ENCODE assay signal across 15 cellular contexts in the genomic region with DNA sequence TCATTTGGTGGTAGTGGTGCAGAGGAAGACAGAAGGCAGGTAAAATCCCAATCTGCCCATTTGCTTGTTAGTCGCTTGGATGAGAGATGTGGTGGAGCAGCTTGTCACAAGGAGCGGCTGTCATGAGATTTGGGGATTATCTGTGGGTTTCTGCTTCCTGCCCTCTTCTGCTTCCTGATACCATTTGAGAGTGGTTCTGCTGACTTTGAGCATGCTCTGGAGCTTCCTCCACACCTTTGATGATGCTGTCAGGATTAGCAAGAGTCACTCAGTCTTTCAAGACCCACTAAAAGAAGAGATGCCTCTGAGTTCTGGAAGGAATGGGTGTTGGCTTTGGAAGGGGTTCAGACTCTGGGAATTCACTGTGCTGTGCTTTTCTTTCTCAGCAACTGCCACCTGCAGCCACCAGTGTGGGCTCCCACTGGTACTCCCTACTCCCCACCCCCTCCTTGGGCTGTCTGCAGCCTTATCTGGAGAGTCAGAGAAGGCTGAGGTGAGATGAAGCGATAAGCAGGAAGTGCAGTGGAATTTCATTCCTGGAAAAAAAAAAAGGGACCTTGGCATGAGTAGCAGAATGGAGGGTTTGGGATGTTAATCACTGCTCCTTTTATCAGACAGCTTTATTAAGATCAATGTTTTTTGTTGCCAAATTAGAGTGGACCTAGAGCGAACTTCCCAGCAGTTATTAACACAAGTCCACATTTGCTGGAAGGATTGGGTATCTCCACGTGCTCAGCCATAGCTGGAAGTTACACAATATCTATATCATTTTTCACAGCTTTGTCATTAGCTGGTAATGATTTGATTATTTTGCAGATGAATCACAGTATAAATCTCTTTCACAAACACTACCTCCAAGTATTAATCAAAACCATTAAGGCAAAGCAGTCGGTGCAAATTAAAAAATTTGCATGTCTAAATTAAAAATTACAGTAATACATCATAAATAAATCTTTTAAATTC.
A peak's percentile ranks its signal among the peaks of the same experiment; 100 is the strongest.
DNase-seq lines count a peak whose midpoint lies in the region; ATAC-seq and TF ChIP-seq lines count a peak whose summit lies in the region.
"Had no signal": no experiment of that assay in that cellular context is flagged by ENCODE, and none has a peak within 500 bp of the region (broad histone marks: within the 10 kb centered on the region; RNA-seq: fewer than 3 reads in every experiment).

No MANE protein-coding gene starts in this region.

- in situ Hi-C loops in gastrocnemius medialis (cut with MboI; ENCODE audit: low sequenced_read_pairs in 4 of 4) = no loop called here

- H3K27ac ChIP-seq in gastrocnemius medialis = no peak overlapping the region
- H3K27ac ChIP-seq: A549, thoracic aorta had no signal

- no peak for TF ChIP-seq CTCF in mucosa of descending colon (IDR thresholded peaks at IDR 0.05)
- no peak for TF ChIP-seq CTCF in gastrocnemius medialis (IDR thresholded peaks at IDR 0.05 in 4 of 5, conservative IDR thresholded peaks at IDR 0.05 in 1 of 5)

- peak; percentile 2 for DNase-seq in NCI-H2196 (lab: John Stamatoyannopoulos, UW; ENCODE audit: unreplicated experiment)
- no peak for DNase-seq in NCI-H2196 treated with DMSO at 0.1 percent for 48 hours (lab: John Stamatoyannopoulos, UW; ENCODE audit: unreplicated experiment)
- DNase-seq in Jurkat, Clone E6-1 (ENCODE audit: low read depth, low spot score) = peak; percentile 71
- peak; percentile 28 for DNase-seq in activated T-helper 1 cell treated with anti-CD3 and anti-CD28 coated beads, Interleukin-12 subunit alpha, Interleukin-12 subunit beta, Interleukin-2, Interleukin-4 antibody, amounts not matched to agents 30 ng/mL and 10 ng/mL and 1 ng/mL, durations not matched to agents 14 hours and 24 hours and 36 hours (ENCODE audit: low spot score)
- no peak for DNase-seq in mucosa of descending colon
- no peak for DNase-seq in gastrocnemius medialis
- no peak for DNase-seq in DMS153 treated with DMSO at 0.1 percent for 48 hours (lab: John Stamatoyannopoulos, UW; ENCODE audit: unreplicated experiment)
- DNase-seq: caudate nucleus, DMS 273 treated with DMSO at 0.1 percent for 48 hours, NCI-H2029 had no signal

- peaks cover 85% of the 10 kb centered on the region for H3K4me1 Mint-ChIP-seq in activated T-helper 1 cell treated with anti-CD3 and anti-CD28 coated beads, Interleukin-12 subunit alpha, Interleukin-12 subunit beta, Interleukin-2, Interleukin-4 antibody, amounts not matched to agents 30 ng/mL and 10 ng/mL and 1 ng/mL, durations not matched to agents 14 hours and 24 hours and 36 hours (ENCODE audit: low read depth)

- H3K4me3 ChIP-seq in Jurkat, Clone E6-1 (ENCODE audit: low read length) = no peak overlapping the region
- no peak overlapping the region for H3K4me3 ChIP-seq in mucosa of descending colon
- no peak overlapping the region for H3K4me3 ChIP-seq in gastrocnemius medialis
- H3K4me3 ChIP-seq: A549, thoracic aorta had no signal

- H3K27ac Mint-ChIP-seq in activated T-helper 1 cell treated with anti-CD3 and anti-CD28 coated beads, Interleukin-12 subunit alpha, Interleukin-12 subunit beta, Interleukin-2, Interleukin-4 antibody, amounts not matched to agents 30 ng/mL and 10 ng/mL and 1 ng/mL, durations not matched to agents 14 hours and 24 hours and 36 hours = peak overlapping the region; percentile 57

- no peak for TF ChIP-seq POLR2A in gastrocnemius medialis (IDR thresholded peaks at IDR 0.05)

- H3K4me1 ChIP-seq in mucosa of descending colon (ENCODE audit: low read depth) (no peaks in the 10 kb centered on the region), gastrocnemius medialis (no peaks in the 10 kb centered on the region)
- H3K4me1 ChIP-seq: A549 had no signal

- H3K36me3 ChIP-seq in mucosa of descending colon (ENCODE audit: low read depth) = no peaks in the 10 kb centered on the region
- no peaks in the 10 kb centered on the region for H3K36me3 ChIP-seq in gastrocnemius medialis
- H3K36me3 ChIP-seq: thoracic aorta had no signal

- H3K27me3 ChIP-seq in gastrocnemius medialis = no peaks in the 10 kb centered on the region

- intact Hi-C loops in activated T-helper 1 cell treated with anti-CD3 and anti-CD28 coated beads, Interleukin-12 subunit alpha, Interleukin-12 subunit beta, Interleukin-2, Interleukin-4 antibody, amounts not matched to agents 30 ng/mL and 10 ng/mL and 1 ng/mL, durations not matched to agents 14 hours and 24 hours and 36 hours (cut with micrococcal nuclease) = no loop called here
- intact Hi-C loops in mucosa of descending colon (cut with DNase I, micrococcal nuclease) = no loop called here
- intact Hi-C loops in gastrocnemius medialis (cut with DNase I; ENCODE audit: low total_unique reads) = no loop called here

- peaks cover 22% of the 10 kb centered on the region for H3K9me3 Mint-ChIP-seq in activated T-helper 1 cell treated with anti-CD3 and anti-CD28 coated beads, Interleukin-12 subunit alpha, Interleukin-12 subunit beta, Interleukin-2, Interleukin-4 antibody, amounts not matched to agents 30 ng/mL and 10 ng/mL and 1 ng/mL, durations not matched to agents 14 hours and 24 hours and 36 hours

- H3K4me3 Mint-ChIP-seq in activated T-helper 1 cell treated with anti-CD3 and anti-CD28 coated beads, Interleukin-12 subunit alpha, Interleukin-12 subunit beta, Interleukin-2, Interleukin-4 antibody, amounts not matched to agents 30 ng/mL and 10 ng/mL and 1 ng/mL, durations not matched to agents 14 hours and 24 hours and 36 hours = peak overlapping the region; percentile 56

- H3K9me3 ChIP-seq in mucosa of descending colon = no peaks in the 10 kb centered on the region
- no peaks in the 10 kb centered on the region for H3K9me3 ChIP-seq in gastrocnemius medialis
- H3K9me3 ChIP-seq: A549, thoracic aorta had no signal

- H3K36me3 Mint-ChIP-seq in activated T-helper 1 cell treated with anti-CD3 and anti-CD28 coated beads, Interleukin-12 subunit alpha, Interleukin-12 subunit beta, Interleukin-2, Interleukin-4 antibody, amounts not matched to agents 30 ng/mL and 10 ng/mL and 1 ng/mL, durations not matched to agents 14 hours and 24 hours and 36 hours (ENCODE audit: low read depth) = peaks cover 22% of the 10 kb centered on the region

- H3K27me3 Mint-ChIP-seq in activated T-helper 1 cell treated with anti-CD3 and anti-CD28 coated beads, Interleukin-12 subunit alpha, Interleukin-12 subunit beta, Interleukin-2, Interleukin-4 antibody, amounts not matched to agents 30 ng/mL and 10 ng/mL and 1 ng/mL, durations not matched to agents 14 hours and 24 hours and 36 hours (ENCODE audit: insufficient read depth) = no peaks in the 10 kb centered on the region

- peak; percentile 34 for ATAC-seq in mucosa of descending colon
- no peak for ATAC-seq in gastrocnemius medialis
- no peak for ATAC-seq in GM19397 (IDR thresholded peaks at IDR 0.05; ENCODE audit: unreplicated experiment)
- ATAC-seq: A549, HCT116, HepG2 had no signal

Comparison
In these comparisons a context has a peak if more than half of its experiments do, and no peak if none do; other contexts are left out.
1. DNase-seq: peak in NCI-H2196 (single experiment), Jurkat, Clone E6-1 (single experiment) and activated T-helper 1 cell treated with anti-CD3 and anti-CD28 coated beads, Interleukin-12 subunit alpha, Interleukin-12 subunit beta, Interleukin-2, Interleukin-4 antibody, amounts not matched to agents 30 ng/mL and 10 ng/mL and 1 ng/mL, durations not matched to agents 14 hours and 24 hours and 36 hours (single experiment); none in NCI-H2196 treated with DMSO at 0.1 percent for 48 hours (single experiment), mucosa of descending colon (0 of 3), gastrocnemius medialis (0 of 2) and DMS153 treated with DMSO at 0.1 percent for 48 hours (single experiment).